Comparison of ENCODE assay signal across 18 cellular contexts in the genomic region with DNA sequence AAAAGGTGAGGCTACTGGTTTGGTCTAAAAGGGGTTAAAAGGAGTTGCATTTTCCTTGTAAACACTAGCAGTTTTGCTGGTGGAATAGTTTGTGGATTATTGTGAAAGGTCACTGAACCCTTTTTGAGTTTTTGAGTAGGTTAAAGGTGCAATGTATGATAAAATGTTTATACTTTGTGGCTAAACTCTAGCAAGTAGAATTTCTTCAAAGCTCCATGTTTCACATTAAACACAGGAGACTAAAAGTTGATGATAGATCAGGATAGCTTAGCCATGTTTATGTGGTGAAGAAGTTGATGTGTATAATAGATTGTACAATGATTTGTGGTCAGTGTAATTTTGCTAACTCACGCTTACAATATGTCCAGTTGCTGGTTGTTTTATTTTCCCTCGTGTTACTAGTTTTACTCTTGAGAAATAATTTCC.
"Had no signal": no experiment of that assay in that cellular context is flagged by ENCODE, and none has a peak within 500 bp of the region (broad histone marks: within the 10 kb centered on the region; RNA-seq: fewer than 3 reads in every experiment).

No MANE protein-coding gene starts in this region.

- H3K36me3 ChIP-seq: prostate gland had no signal

- ATAC-seq: activated T-cell treated with anti-CD3 and anti-CD28 coated beads, Interleukin-2, amount 50 U/mL, for 4 hours had no signal

- H3K4me3 ChIP-seq: esophagus muscularis mucosa, lung, prostate gland, right atrium auricular region, tibial artery had no signal

- H3K27ac ChIP-seq: esophagus muscularis mucosa, prostate gland, right atrium auricular region, tibial artery, VCaP had no signal

- DNase-seq: activated CD4-positive, alpha-beta T cell treated with anti-CD3 and anti-CD28 coated beads, Interleukin-2, amount 50 U/mL, for 1 hour; activated CD4-positive, CD25-positive, alpha-beta regulatory T cell treated with anti-CD3 and anti-CD28 coated beads, Interleukin-2, amount 50 U/mL, for 72 hours; activated CD8-positive, alpha-beta memory T cell treated with anti-CD3 and anti-CD28 coated beads, Interleukin-2, amount 50 U/mL, for 4 hours; activated naive CD4-positive, alpha-beta T cell treated with anti-CD3 and anti-CD28 coated beads, Interleukin-2, amount 10 ng/mL, durations not matched to agents 7 days and 5 days; activated T-cell treated with anti-CD3 and anti-CD28 coated beads, Interleukin-2, amount 50 U/mL, for 4 hours; effector memory CD4-positive, alpha-beta T cell; foreskin fibroblast; hippocampal formation; stimulated activated CD4-positive, alpha-beta T cell treated with anti-CD3 and anti-CD28 coated beads, Interleukin-2, amount 100 ng/mL, for 24 hours; stimulated activated naive CD4-positive, alpha-beta T cell treated with Interleukin-2 at 50 U/mL for 16 hours; substantia nigra; T-helper 9 cell; tibial artery had no signal

- H3K4me1 ChIP-seq: prostate gland, right atrium auricular region, tibial artery had no signal

- H3K9me3 ChIP-seq: esophagus muscularis mucosa, prostate gland, right atrium auricular region, tibial artery had no signal

- H3K27me3 ChIP-seq: esophagus muscularis mucosa, right atrium auricular region, tibial artery had no signal
